17 cellular contexts compared by ENCODE assay signal in the genomic region with DNA sequence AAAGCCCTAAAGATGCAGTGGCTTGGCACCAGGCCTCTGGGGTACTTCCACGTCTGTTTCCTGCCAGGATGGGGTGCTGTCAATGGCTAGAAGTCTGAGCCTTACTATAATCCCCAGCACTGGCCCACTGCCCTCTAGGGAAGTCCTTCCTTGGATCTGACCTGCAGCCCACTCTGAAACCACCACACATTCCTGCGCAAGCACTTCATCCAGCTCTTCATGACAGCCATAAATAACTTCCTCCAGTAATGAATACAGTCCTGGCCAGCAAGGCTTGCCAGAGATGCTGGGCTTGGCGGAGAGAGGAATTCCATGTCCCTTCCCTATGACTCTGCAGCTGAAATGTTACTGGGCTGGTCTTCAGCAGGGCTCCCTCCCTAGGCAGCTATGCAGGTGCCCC. TPM values are rescaled to one million over a fixed set of nuclear protein-coding genes. Genes with fewer than 3 reads are reported as not detected.
DNase-seq lines count a peak whose midpoint lies in the region; ATAC-seq and TF ChIP-seq lines count a peak whose summit lies in the region.
"Had no signal": no experiment of that assay in that cellular context is flagged by ENCODE, and none has a peak within 500 bp of the region (broad histone marks: within the 10 kb centered on the region; RNA-seq: fewer than 3 reads in every experiment).

No MANE protein-coding gene starts in this region.

- peak; percentile 60 for DNase-seq in HCEC 1CT
- no peak for DNase-seq in chondrocyte (ENCODE audit: low spot score)
- peak; percentile 46 for DNase-seq in iris pigment epithelial cell (ENCODE audit: low read depth)
- no peak for DNase-seq in upper lobe of right lung
- no peak for DNase-seq in activated CD4-positive, alpha-beta T cell treated with anti-CD3 and anti-CD28 coated beads for 36 hours
- no peak for DNase-seq in head of caudate nucleus
- no peak for DNase-seq in endothelial cell (ENCODE audit: low spot score)
- no peak for DNase-seq in hypothalamus (lab: John Stamatoyannopoulos, UW)
- DNase-seq: activated CD4-positive, alpha-beta T cell treated with anti-CD3 and anti-CD28 coated beads for 1 hour; activated T-cell treated with anti-CD3 and anti-CD28 coated beads, Interleukin-2, amount 50 U/mL, for 48 hours; effector memory CD4-positive, alpha-beta T cell; lower lobe of right lung; NCI-H345; PC-3; spleen had no signal

- H3K27ac ChIP-seq in upper lobe of right lung = no peak overlapping the region
- H3K27ac ChIP-seq: lower lobe of right lung had no signal

- peak; percentile 32 for ATAC-seq in upper lobe of right lung
- no peak for ATAC-seq in activated CD4-positive, alpha-beta T cell treated with anti-CD3 and anti-CD28 coated beads for 36 hours
- ATAC-seq: HepG2, PC-3 had no signal

- CTCF ChIA-PET in activated CD4-positive, alpha-beta T cell treated with anti-CD3 and anti-CD28 coated beads for 36 hours (lab: Charles Lee) = interaction anchor here (0.6 to 1.2 kb wide), 3 partner anchors 9 to 306 kb away, joined by 3 to 5 read pairs (median 4); no protein-coding TSS in a partner anchor

- no peak overlapping the region for H3K4me3 ChIP-seq in upper lobe of right lung
- H3K4me3 ChIP-seq: lower lobe of right lung, spleen had no signal

- H3K27ac Mint-ChIP-seq in chondrocyte (ENCODE audit: unreplicated experiment) (peak overlapping the region; percentile 68), endothelial cell (ENCODE audit: unreplicated experiment) (no peak overlapping the region)
- H3K27ac Mint-ChIP-seq in activated CD4-positive, alpha-beta T cell treated with anti-CD3 and anti-CD28 coated beads for 36 hours = no peak overlapping the region

- no peaks in the 10 kb centered on the region for H3K9me3 ChIP-seq in upper lobe of right lung
- H3K9me3 ChIP-seq: lower lobe of right lung, spleen had no signal

- POLR2A ChIA-PET in activated CD4-positive, alpha-beta T cell treated with anti-CD3 and anti-CD28 coated beads for 36 hours (lab: Charles Lee) = no interaction called here

- no peaks in the 10 kb centered on the region for H3K27me3 Mint-ChIP-seq in chondrocyte (ENCODE audit: low read depth)
- peaks cover 18% of the 10 kb centered on the region for H3K27me3 Mint-ChIP-seq in activated CD4-positive, alpha-beta T cell treated with anti-CD3 and anti-CD28 coated beads for 36 hours
- H3K27me3 Mint-ChIP-seq in endothelial cell (ENCODE audit: unreplicated experiment) = peaks cover 3% of the 10 kb centered on the region

- peaks cover 23% of the 10 kb centered on the region for H3K4me1 ChIP-seq in upper lobe of right lung

- intact Hi-C loops in upper lobe of right lung (cut with DNase I) = no loop called here
- intact Hi-C loops in activated CD4-positive, alpha-beta T cell treated with anti-CD3 and anti-CD28 coated beads for 36 hours (cut with DNase I, micrococcal nuclease) = no loop called here
- intact Hi-C loops in head of caudate nucleus (cut with DNase I) = no loop called here

- H3K9me3 Mint-ChIP-seq in chondrocyte (ENCODE audit: low read depth) (no peaks in the 10 kb centered on the region), endothelial cell (ENCODE audit: unreplicated experiment) (no peaks in the 10 kb centered on the region)
- H3K9me3 Mint-ChIP-seq in activated CD4-positive, alpha-beta T cell treated with anti-CD3 and anti-CD28 coated beads for 36 hours (ENCODE audit: low read depth) = no peaks in the 10 kb centered on the region

- H3K4me3 Mint-ChIP-seq in chondrocyte (ENCODE audit: unreplicated experiment) (no peak overlapping the region), endothelial cell (ENCODE audit: unreplicated experiment) (no peak overlapping the region)
- no peak overlapping the region for H3K4me3 Mint-ChIP-seq in activated CD4-positive, alpha-beta T cell treated with anti-CD3 and anti-CD28 coated beads for 36 hours

- no peaks in the 10 kb centered on the region for H3K27me3 ChIP-seq in upper lobe of right lung

- TF ChIP-seq CTCF in chondrocyte (IDR thresholded peaks at IDR 0.05) (no peak), upper lobe of right lung (IDR thresholded peaks at IDR 0.05) (no peak), endothelial cell (IDR thresholded peaks at IDR 0.05; ENCODE audit: unreplicated experiment) (no peak)

- no peaks in the 10 kb centered on the region for H3K36me3 ChIP-seq in upper lobe of right lung
- H3K36me3 ChIP-seq: lower lobe of right lung, spleen had no signal

- no peaks in the 10 kb centered on the region for H3K36me3 Mint-ChIP-seq in chondrocyte (ENCODE audit: low read depth)
- no peaks in the 10 kb centered on the region for H3K36me3 Mint-ChIP-seq in activated CD4-positive, alpha-beta T cell treated with anti-CD3 and anti-CD28 coated beads for 36 hours (ENCODE audit: low read depth)
- H3K36me3 Mint-ChIP-seq in endothelial cell (ENCODE audit: low read depth, unreplicated experiment) = no peaks in the 10 kb centered on the region

- H3K4me1 Mint-ChIP-seq in chondrocyte (ENCODE audit: low read depth) = peaks cover 26% of the 10 kb centered on the region
- no peaks in the 10 kb centered on the region for H3K4me1 Mint-ChIP-seq in activated CD4-positive, alpha-beta T cell treated with anti-CD3 and anti-CD28 coated beads for 36 hours
- no peaks in the 10 kb centered on the region for H3K4me1 Mint-ChIP-seq in endothelial cell (ENCODE audit: unreplicated experiment)

RNA-seq across cellular contexts. Expression of a gene that starts 32.6 kb away (rescaled TPM):
- 17.6 to 37.0 TPM (median 19.2 TPM) in 3 replicates for total RNA-seq in chondrocyte
- total RNA-seq in upper lobe of right lung = 164 TPM
- not detected for total RNA-seq in activated CD4-positive, alpha-beta T cell treated with anti-CD3 and anti-CD28 coated beads for 36 hours
- total RNA-seq in endothelial cell (ENCODE audit: unreplicated experiment) = 11.7 TPM
- total RNA-seq: HepG2; T-helper 1 cell treated with Interleukin-12 subunit alpha and Interleukin-12 subunit beta and Interleukin-4 antibody, amounts not matched to agents 30 ng/mL and 1 ng/mL, for 36 hours had no signal

Comparison
In these comparisons a context has a peak if more than half of its experiments do, and no peak if none do; other contexts are left out.
1. DNase-seq: peak in HCEC 1CT (single experiment) and iris pigment epithelial cell (single experiment); none in chondrocyte (single experiment), upper lobe of right lung (single experiment), activated CD4-positive, alpha-beta T cell treated with anti-CD3 and anti-CD28 coated beads for 36 hours (single experiment), head of caudate nucleus (0 of 42), endothelial cell (single experiment) and hypothalamus (0 of 51).
2. RNA of a gene that starts 32.6 kb away (total RNA-seq): 164 TPM in upper lobe of right lung (single experiment), 17.6 to 37.0 TPM in chondrocyte and 11.7 TPM in endothelial cell (single experiment); not detected in activated CD4-positive, alpha-beta T cell treated with anti-CD3 and anti-CD28 coated beads for 36 hours; every median in the first group is over 10 times any median in the second.